ENCODE assay signal across 10 cellular contexts in the genomic region with DNA sequence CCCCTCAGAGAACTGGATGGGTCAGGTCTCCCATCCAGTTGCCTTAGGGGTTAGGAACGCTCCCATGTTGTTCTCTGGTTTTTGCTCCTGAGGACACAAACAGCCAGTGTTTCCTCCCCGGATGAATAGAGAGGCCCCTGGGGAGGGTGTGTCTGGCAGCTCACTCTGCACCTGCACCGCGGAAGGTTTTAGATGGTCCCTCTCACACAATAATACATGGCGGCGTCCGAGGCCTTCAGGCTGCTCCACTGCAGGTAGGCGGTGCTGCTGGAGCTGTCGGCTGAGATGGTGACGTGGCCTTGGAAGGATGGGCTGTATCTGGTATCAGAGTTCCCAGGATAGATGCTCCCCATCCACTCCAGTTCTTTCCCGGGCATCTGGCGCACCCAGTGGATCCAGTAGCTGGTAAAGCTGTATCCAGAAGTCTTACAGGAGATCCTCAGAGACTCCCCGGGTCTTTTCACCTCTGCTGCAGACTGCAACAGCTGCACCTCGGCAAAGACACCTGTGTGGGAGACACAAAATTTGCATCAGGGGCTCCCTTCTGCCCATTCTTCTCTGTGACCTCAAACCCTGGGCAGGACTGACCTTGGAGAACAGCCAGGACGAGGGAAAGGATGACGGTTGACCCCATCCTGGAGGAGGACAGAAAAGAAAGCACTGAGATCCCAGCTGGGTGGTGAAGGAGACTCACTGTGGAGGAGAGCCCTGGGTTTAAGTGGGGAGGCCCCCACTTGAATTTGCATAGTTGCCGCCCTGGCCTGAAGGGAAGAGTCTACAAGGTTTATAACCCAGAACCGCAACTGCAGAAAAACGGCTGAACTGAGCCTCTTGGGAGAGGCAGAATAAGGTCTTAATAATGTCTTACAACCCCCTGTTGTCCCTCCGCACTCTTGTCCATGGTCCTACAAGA.
DNase-seq lines count a peak whose midpoint lies in the region; ATAC-seq and TF ChIP-seq lines count a peak whose summit lies in the region.
"Had no signal": no experiment of that assay in that cellular context is flagged by ENCODE, and none has a peak within 500 bp of the region (broad histone marks: within the 10 kb centered on the region; RNA-seq: fewer than 3 reads in every experiment).

No MANE protein-coding gene starts in this region.

- no peak overlapping the region for H4K5ac ChIP-seq in mesendoderm (ENCODE audit: low read length)

- H3K4ac ChIP-seq in mesendoderm (ENCODE audit: low read depth, low read length): no peak overlapping the region

- H2BK5ac ChIP-seq in mesendoderm (ENCODE audit: low read length): no peak overlapping the region

- peak overlapping the region; percentile 98 for H3K9ac ChIP-seq in OCI-LY1 (ENCODE audit: low read length)
- H3K9ac ChIP-seq in mesendoderm (ENCODE audit: low read length): no peak overlapping the region

- H3K4me3 ChIP-seq in GM12875 (ENCODE audit: low read depth, low read length) (peak overlapping the region; percentile 43), OCI-LY1 (ENCODE audit: low read depth, low read length, poor library complexity, severe bottlenecking) (peak overlapping the region; percentile 85), PC-9 (no peak overlapping the region), mesendoderm (ENCODE audit: low read length) (no peak overlapping the region)
- H3K4me3 ChIP-seq: tibial artery had no signal

- H3K9me3 ChIP-seq in OCI-LY1 (ENCODE audit: low read length): peaks cover 8% of the 10 kb centered on the region
- H3K9me3 ChIP-seq in PC-9 (ENCODE audit: insufficient read depth, low read depth): no peaks in the 10 kb centered on the region
- H3K9me3 ChIP-seq: tibial artery had no signal

- DNase-seq in PC-9 (no peak), SIG-M5 treated with dmso at 0.1 percent for 504 hours (lab: John Stamatoyannopoulos, UW; ENCODE audit: unreplicated experiment) (no peak), medulla oblongata (ENCODE audit: extremely low spot score) (no peak), mesendoderm (no peak)
- DNase-seq: stimulated activated CD4-positive, alpha-beta T cell treated with anti-CD3 and anti-CD28 coated beads, Interleukin-1b, Interleukin-23, amount 100 ng/mL, for 48 hours; tibial artery had no signal

- H2AFZ ChIP-seq in OCI-LY1 (ENCODE audit: low read length): no peak overlapping the region
- no peak overlapping the region for H2AFZ ChIP-seq in PC-9

- no peak overlapping the region for H2BK15ac ChIP-seq in mesendoderm (replicated peaks; ENCODE audit: low read depth)

- ATAC-seq in GM19372 (IDR thresholded peaks at IDR 0.05; ENCODE audit: low read depth, unreplicated experiment) (peak; percentile 68), HG03045 (IDR thresholded peaks at IDR 0.05; ENCODE audit: unreplicated experiment) (peak; percentile 61)

- H3K27ac ChIP-seq in OCI-LY1 (ENCODE audit: low read depth, low read length, poor library complexity, severe bottlenecking) (peak overlapping the region; percentile 99), PC-9 (no peak overlapping the region), mesendoderm (ENCODE audit: low read depth, low read length) (no peak overlapping the region)
- H3K27ac ChIP-seq: tibial artery had no signal

- H4K8ac ChIP-seq in mesendoderm (ENCODE audit: low read depth, low read length): no peak overlapping the region

- H3K23ac ChIP-seq in mesendoderm (ENCODE audit: low read length): no peak overlapping the region

- no peak overlapping the region for H2BK120ac ChIP-seq in mesendoderm (ENCODE audit: low read depth, low read length)

- H3K9me2 ChIP-seq in OCI-LY1 (ENCODE audit: low read depth, low read length): no peaks in the 10 kb centered on the region
- H3K9me2 ChIP-seq in PC-9 (ENCODE audit: insufficient read depth): no peaks in the 10 kb centered on the region

- peaks cover 54% of the 10 kb centered on the region for H3K4me1 ChIP-seq in OCI-LY1 (ENCODE audit: insufficient read depth, low read length, severe bottlenecking)
- no peaks in the 10 kb centered on the region for H3K4me1 ChIP-seq in PC-9 (replicated peaks; ENCODE audit: insufficient read depth)
- H3K4me1 ChIP-seq in mesendoderm (ENCODE audit: control insufficient read depth, low read depth, low read length): no peaks in the 10 kb centered on the region
- H3K4me1 ChIP-seq: tibial artery had no signal

- TF ChIP-seq CTCF in GM12875 (IDR thresholded peaks at IDR 0.05; ENCODE audit: borderline replicate concordance, insufficient read depth, low read depth, low read length) (no peak), OCI-LY1 (IDR thresholded peaks at IDR 0.05; ENCODE audit: low read length) (no peak), PC-9 (conservative IDR thresholded peaks at IDR 0.05) (no peak)

- peaks cover 59% of the 10 kb centered on the region for H3K79me2 ChIP-seq in OCI-LY1 (ENCODE audit: insufficient read depth, low read length)
- no peaks in the 10 kb centered on the region for H3K79me2 ChIP-seq in PC-9 (ENCODE audit: low read depth)
- H3K79me2 ChIP-seq in mesendoderm (ENCODE audit: control insufficient read depth, insufficient read depth, low read length): no peaks in the 10 kb centered on the region

- H4K20me1 ChIP-seq in OCI-LY1 (ENCODE audit: insufficient read depth, low read length) (no peaks in the 10 kb centered on the region), PC-9 (ENCODE audit: insufficient read depth) (no peaks in the 10 kb centered on the region)

- CTCF ChIA-PET in PC-9 (lab: Charles Lee): no interaction called here

- no peaks in the 10 kb centered on the region for H3K27me3 ChIP-seq in OCI-LY1 (ENCODE audit: insufficient read depth, low read length)
- no peaks in the 10 kb centered on the region for H3K27me3 ChIP-seq in PC-9 (ENCODE audit: insufficient read depth, low read depth)
- H3K27me3 ChIP-seq in mesendoderm (ENCODE audit: insufficient read depth, low read length, poor library complexity): no peaks in the 10 kb centered on the region

- no peaks in the 10 kb centered on the region for H3K79me1 ChIP-seq in mesendoderm (ENCODE audit: low read length)

- peak overlapping the region; percentile 74 for H3K4me2 ChIP-seq in OCI-LY1 (ENCODE audit: low read length)
- no peak overlapping the region for H3K4me2 ChIP-seq in PC-9
- H3K4me2 ChIP-seq in mesendoderm (ENCODE audit: low read length): no peak overlapping the region

- WGBS in mesendoderm (ENCODE audit: extremely low coverage, insufficient coverage, low lambda C conversion rate): no CpG with 5 or more reads among the region's 20 CpGs

- BruUV-seq in PC-9 (replicated peaks; lab: Mats Ljungman, UMichigan): no TSS peak

- peaks cover 9% of the 10 kb centered on the region; the same call in 1 of the 2 replicates for H3F3A ChIP-seq in OCI-LY1 (ENCODE audit: insufficient read depth, low read length)
- no peaks in the 10 kb centered on the region for H3F3A ChIP-seq in PC-9 (ENCODE audit: insufficient read depth, low read depth)

- POLR2A ChIA-PET in PC-9 (lab: Charles Lee; ENCODE audit: unreplicated experiment): no interaction called here

- no peak overlapping the region for H2AK5ac ChIP-seq in mesendoderm (ENCODE audit: low read length)

- no peak overlapping the region for H3K56ac ChIP-seq in mesendoderm (ENCODE audit: low read length)

- no peak overlapping the region for H3K18ac ChIP-seq in mesendoderm (ENCODE audit: low read length)

- intact Hi-C loops in PC-9 (cut with micrococcal nuclease; ENCODE audit: unreplicated experiment): no loop called here

- H3K36me3 ChIP-seq in OCI-LY1 (ENCODE audit: insufficient read depth, low read length): peaks cover 26% of the 10 kb centered on the region
- H3K36me3 ChIP-seq in PC-9 (ENCODE audit: low read depth): no peaks in the 10 kb centered on the region
- H3K36me3 ChIP-seq in mesendoderm (ENCODE audit: control insufficient read depth, insufficient read depth, low read length): no peaks in the 10 kb centered on the region
- H3K36me3 ChIP-seq: tibial artery had no signal

Comparison
In these comparisons a context has a peak if more than half of its experiments do, and no peak if none do; other contexts are left out.
1. H3K4me3 ChIP-seq: peak in GM12875 (single experiment) and OCI-LY1 (single experiment); none in PC-9 (single experiment) and mesendoderm (single experiment).